Comparison of ENCODE assay signal across 14 cellular contexts in the genomic region with DNA sequence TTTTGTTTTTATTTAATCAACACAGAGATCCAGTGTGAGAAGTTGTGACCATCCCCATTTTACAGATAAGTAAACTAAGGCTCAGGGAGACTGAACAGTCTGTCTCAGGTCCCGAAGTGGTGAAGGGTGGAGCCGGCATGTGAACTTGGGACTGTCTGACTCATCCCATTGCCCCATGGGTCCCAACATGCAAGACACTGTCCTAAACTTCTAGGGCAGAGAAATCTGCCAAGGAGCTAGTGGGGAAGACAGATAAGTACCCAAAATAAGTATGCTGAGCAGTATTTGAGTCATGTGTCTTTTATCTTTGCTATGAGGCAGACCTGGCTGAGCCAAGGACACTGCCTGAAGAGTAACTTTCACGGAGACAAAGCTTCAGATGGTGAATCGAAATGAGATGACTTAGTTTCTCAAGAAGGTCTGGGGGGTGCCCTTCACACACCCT.
DNase-seq lines count a peak whose midpoint lies in the region; ATAC-seq, FAIRE-seq and TF ChIP-seq lines count a peak whose summit lies in the region.
"Had no signal": no experiment of that assay in that cellular context is flagged by ENCODE, and none has a peak within 500 bp of the region (broad histone marks: within the 10 kb centered on the region; RNA-seq: fewer than 3 reads in every experiment).

No MANE protein-coding gene starts in this region.

- H3K9me2 ChIP-seq in MM.1S (replicated peaks; ENCODE audit: insufficient read depth, low read length), result no peaks in the 10 kb centered on the region

- H3K9ac ChIP-seq in endothelial cell of umbilical vein (replicated peaks; ENCODE audit: extremely low read depth, insufficient read depth, low read length) (no peak overlapping the region), mucosa of rectum (ENCODE audit: low read depth in 1 of 2, low read length in 2 of 2) (peak overlapping the region in 1 of 2 donors; percentile 35), MM.1S (ENCODE audit: low read length) (no peak overlapping the region)

- H3K9me3 ChIP-seq in endothelial cell of umbilical vein (replicated peaks; ENCODE audit: control insufficient read depth, insufficient read depth, low read length) (no peaks in the 10 kb centered on the region), mucosa of rectum (ENCODE audit: control insufficient read depth in 2 of 2, low read length in 2 of 2) (no peaks in the 10 kb centered on the region), MM.1S (replicated peaks; ENCODE audit: insufficient read depth, low read length) (no peaks in the 10 kb centered on the region)

- H3K4me2 ChIP-seq in endothelial cell of umbilical vein (ENCODE audit: insufficient read depth, low read length) (no peak overlapping the region), MM.1S (ENCODE audit: low read depth, low read length) (no peak overlapping the region)

- H3K27me3 ChIP-seq in endothelial cell of umbilical vein (ENCODE audit: control insufficient read depth in 2 of 2, insufficient read depth in 2 of 2, low read length in 2 of 2), result no peaks in the 10 kb centered on the region
- H3K27me3 ChIP-seq in mucosa of rectum (ENCODE audit: control insufficient read depth in 2 of 2, insufficient read depth in 2 of 2, low read length in 2 of 2), result no peaks in the 10 kb centered on the region
- H3K27me3 ChIP-seq in MM.1S (replicated peaks; ENCODE audit: insufficient read depth, low read length), result no peaks in the 10 kb centered on the region

- TF ChIP-seq CTCF in endothelial cell of umbilical vein (IDR thresholded peaks at IDR 0.05; ENCODE audit: extremely low read depth in 1 of 2, insufficient read depth in 1 of 2, low read depth in 1 of 2, low read length in 2 of 2) (no peak), MM.1S (IDR thresholded peaks at IDR 0.05; ENCODE audit: low read length) (no peak)

- DNase-seq in AG20443 (ENCODE audit: low spot score) (peak; percentile 77), OCI-M1 (lab: John Stamatoyannopoulos, UW) (peak; percentile 75), endothelial cell of umbilical vein (ENCODE audit: low read depth, low spot score) (peak; percentile 39), MM.1S (no peak)
- DNase-seq: C1 segment of cervical spinal cord; hypothalamus; NCI-H146; NK-92 treated with Interleukin-12 subunit alpha and Interleukin-12 subunit beta, amount 100 ng/mL, for 24 hours; T-helper 9 cell had no signal

- H3K79me2 ChIP-seq in endothelial cell of umbilical vein (ENCODE audit: control insufficient read depth, insufficient read depth, low read length), result peaks cover 10% of the 10 kb centered on the region
- H3K79me2 ChIP-seq in MM.1S (ENCODE audit: low read length), result no peaks in the 10 kb centered on the region

- dilution Hi-C loops in endothelial cell of umbilical vein (cut with MboI; ENCODE audit: extremely low pct_ligation_motif_present, low sequenced_read_pairs), result no loop called here

- H4K20me1 ChIP-seq in endothelial cell of umbilical vein (replicated peaks; ENCODE audit: control insufficient read depth, extremely low read depth, insufficient read depth, low read length), result no peaks in the 10 kb centered on the region
- H4K20me1 ChIP-seq in MM.1S (ENCODE audit: insufficient read depth, low read length), result no peaks in the 10 kb centered on the region

- H2AFZ ChIP-seq in endothelial cell of umbilical vein (ENCODE audit: low read depth, low read length), result no peak overlapping the region
- no peak overlapping the region for H2AFZ ChIP-seq in MM.1S (ENCODE audit: low read length)

- CTCF ChIA-PET in endothelial cell of umbilical vein (lab: Charles Lee), result interaction anchor here (0.8 to 2.4 kb wide), 8 partner anchors 26 to 120 kb away, joined by 3 to 13 read pairs (median 7); a partner anchor contains a TSS

- H3K27ac ChIP-seq in endothelial cell of umbilical vein (ENCODE audit: insufficient read depth, low read depth, low read length) (peak overlapping the region; percentile 49), mucosa of rectum (ENCODE audit: low read depth in 2 of 2, low read length in 2 of 2) (peak overlapping the region; percentile 84 to 87), MM.1S (ENCODE audit: low read length) (no peak overlapping the region)

- H3K9me1 ChIP-seq in endothelial cell of umbilical vein (replicated peaks; ENCODE audit: control insufficient read depth, extremely low read depth, insufficient read depth, low read length), result no peaks in the 10 kb centered on the region

- H3K4me1 ChIP-seq in endothelial cell of umbilical vein (ENCODE audit: control insufficient read depth, extremely low read depth, insufficient read depth, low read length), result peaks cover 54% of the 10 kb centered on the region
- H3K4me1 ChIP-seq in mucosa of rectum (ENCODE audit: control insufficient read depth in 2 of 2, insufficient read depth in 2 of 2, low read length in 2 of 2), result peaks cover 53 to 63% of the 10 kb centered on the region in 2 donors
- H3K4me1 ChIP-seq in MM.1S (ENCODE audit: low read length), result no peaks in the 10 kb centered on the region

- peaks cover 2% of the 10 kb centered on the region in 2 experiments for H3K36me3 ChIP-seq in endothelial cell of umbilical vein (ENCODE audit: control insufficient read depth in 2 of 2, extremely low read depth in 1 of 2, insufficient read depth in 2 of 2, low read length in 2 of 2)
- peaks cover 0 to 3% of the 10 kb centered on the region in 2 donors for H3K36me3 ChIP-seq in mucosa of rectum (ENCODE audit: control insufficient read depth in 2 of 2, insufficient read depth in 2 of 2, low read length in 2 of 2)
- no peaks in the 10 kb centered on the region for H3K36me3 ChIP-seq in MM.1S (replicated peaks; ENCODE audit: insufficient read depth, low read length)

- POLR2A ChIA-PET in endothelial cell of umbilical vein (lab: Charles Lee), result no interaction called here

- intact Hi-C loops in endothelial cell of umbilical vein (cut with micrococcal nuclease), result loop anchor here (2.0 to 5.0 kb wide), 3 partner anchors 41 to 99 kb away; a partner anchor contains a TSS

- ATAC-seq in HG02970 (IDR thresholded peaks at IDR 0.05; ENCODE audit: low FRiP score, unreplicated experiment) (no peak), GM18498 (IDR thresholded peaks at IDR 0.05; ENCODE audit: unreplicated experiment) (no peak)
- ATAC-seq in activated CD4-positive, CD25-positive, alpha-beta regulatory T cell treated with anti-CD3 and anti-CD28 coated beads, Interleukin-2, amount 50 U/mL, for 24 hours, result no peak

- FAIRE-seq in endothelial cell of umbilical vein (lab: Jason Lieb, UNC), result no peak

- no peaks in the 10 kb centered on the region for H3F3A ChIP-seq in MM.1S (ENCODE audit: insufficient read depth, low read length)

- H3K4me3 ChIP-seq in endothelial cell of umbilical vein (replicated peaks in 1 of 3; ENCODE audit: insufficient read depth in 1 of 3, low read depth in 1 of 3, low read length in 3 of 3), result no peak overlapping the region
- H3K4me3 ChIP-seq in mucosa of rectum (ENCODE audit: low read length in 2 of 2), result no peak overlapping the region
- H3K4me3 ChIP-seq in MM.1S (ENCODE audit: low read length), result no peak overlapping the region
- H3K4me3 ChIP-seq: skin epidermis had no signal

- BruUV-seq in endothelial cell of umbilical vein (replicated peaks; lab: Mats Ljungman, UMichigan), result no TSS peak

- no peak for TF ChIP-seq POLR2A in endothelial cell of umbilical vein (IDR thresholded peaks at IDR 0.05; ENCODE audit: low read depth, low read length)

TF ChIP-seq in endothelial cell of umbilical vein, 7 proteins besides CTCF, POLR2A, EP300 and RAD21:
- TF ChIP-seq MYC (IDR thresholded peaks at IDR 0.05; ENCODE audit: low read depth, low read length) (no peak), FOS (IDR thresholded peaks at IDR 0.05; ENCODE audit: borderline replicate concordance, insufficient read depth, low read length) (no peak), POLR2AphosphoS5 (IDR thresholded peaks at IDR 0.05; ENCODE audit: insufficient read depth, low read depth, low read length) (no peak), EZH2 (IDR thresholded peaks at IDR 0.05; ENCODE audit: borderline replicate concordance, low read depth, low read length, severe bottlenecking) (no peak), JUN (IDR thresholded peaks at IDR 0.05; ENCODE audit: borderline replicate concordance, insufficient read depth, insufficient read length, low read depth) (no peak), GATA2 (IDR thresholded peaks at IDR 0.05; ENCODE audit: insufficient read depth, insufficient read length, low read depth, low read length) (no peak)
- TF ChIP-seq, protein P1, sequence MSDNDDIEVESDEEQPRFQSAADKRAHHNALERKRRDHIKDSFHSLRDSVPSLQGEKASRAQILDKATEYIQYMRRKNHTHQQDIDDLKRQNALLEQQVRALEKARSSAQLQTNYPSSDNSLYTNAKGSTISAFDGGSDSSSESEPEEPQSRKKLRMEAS (IDR thresholded peaks at IDR 0.05; ENCODE audit: insufficient read depth, insufficient read length), result no peak
